ENCODE assay signal across 29 cellular contexts in the genomic region with DNA sequence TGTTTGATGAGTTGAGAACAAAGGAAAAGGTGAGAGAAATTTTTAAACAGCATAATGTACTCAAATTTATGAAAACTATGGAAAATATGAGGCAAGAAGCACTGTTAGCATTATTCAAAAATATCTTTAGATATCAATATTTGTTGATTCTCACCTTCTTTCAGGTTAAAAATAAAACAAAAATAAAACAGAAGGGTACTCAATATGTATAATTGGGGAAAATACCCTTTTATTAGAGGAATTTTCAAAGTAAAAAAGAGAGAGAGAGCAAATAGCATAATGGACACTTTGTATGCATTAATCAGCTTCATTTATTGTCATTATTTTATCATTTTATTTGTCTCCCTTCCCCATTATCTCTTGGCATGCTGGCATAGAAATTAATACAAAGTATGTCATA.
"Had no signal": no experiment of that assay in that cellular context is flagged by ENCODE, and none has a peak within 500 bp of the region (broad histone marks: within the 10 kb centered on the region; RNA-seq: fewer than 3 reads in every experiment).

No MANE protein-coding gene starts in this region.

- DNase-seq: stimulated activated CD4-positive, alpha-beta T cell treated with anti-CD3 and anti-CD28 coated beads, Interleukin-2, amount 100 ng/mL, for 48 hours; stimulated activated CD4-positive, alpha-beta T cell treated with anti-CD3 and anti-CD28 coated beads, Interleukin-4, amount 100 ng/mL, for 1 hour; stimulated activated CD4-positive, alpha-beta T cell treated with anti-CD3 and anti-CD28 coated beads, Interleukin-4, amount 100 ng/mL, for 24 hours; stimulated activated CD4-positive, alpha-beta T cell treated with anti-CD3 and anti-CD28 coated beads, Interleukin-4, amount 100 ng/mL, for 4 hours; stimulated activated CD8-positive, alpha-beta memory T cell treated with anti-CD3 and anti-CD28 coated beads, Interleukin-4, amount 100 ng/mL, for 48 hours; stimulated activated naive B cell treated with anti-CD40 and anti-IgM and Interleukin-4, amounts not matched to agents 10 μg/mL and 1 μg/mL and 100 μg/mL, for 72 hours; stimulated activated naive CD4-positive, alpha-beta T cell; stimulated activated naive CD4-positive, alpha-beta T cell treated with Interleukin-2 at 50 U/mL for 16 hours; stimulated activated naive CD8-positive, alpha-beta T cell treated with anti-CD3 and anti-CD28 coated beads, Interleukin-15, amount 100 ng/mL, for 72 hours; stimulated activated naive CD8-positive, alpha-beta T cell treated with anti-CD3 and anti-CD28 coated beads, Interleukin-15, Interleukin-2, amounts not matched to agents 100 U/mL and 50 U/mL, for 24 hours; stomach; substantia nigra; testis; thyroid gland; tibial artery; transverse colon; trophoblast cell; upper lobe of left lung; upper lobe of right lung; uterus had no signal

- H3K4me1 ChIP-seq: suprapubic skin, testis, thyroid gland, tibial artery, tibial nerve, upper lobe of left lung, upper lobe of right lung, uterus, vagina had no signal

- H3K27ac ChIP-seq: stomach, suprapubic skin, testis, thoracic aorta, thyroid gland, tibial artery, tibial nerve, transverse colon, upper lobe of left lung, upper lobe of right lung, uterus, vagina had no signal

- H3K36me3 ChIP-seq: suprapubic skin, thoracic aorta, thyroid gland, tibial nerve, transverse colon, upper lobe of left lung, upper lobe of right lung, uterus, vagina had no signal

- H3K36me3 Mint-ChIP-seq: stimulated activated effector memory CD8-positive, alpha-beta T cell treated with anti-CD3 and anti-CD28 coated beads, Interleukin-12 subunit alpha, Interleukin-12 subunit beta, amount 100 ng/mL, for 72 hours; type B pancreatic cell had no signal

- H3K27ac Mint-ChIP-seq: stimulated activated effector memory CD8-positive, alpha-beta T cell treated with anti-CD3 and anti-CD28 coated beads, Interleukin-12 subunit alpha, Interleukin-12 subunit beta, amount 100 ng/mL, for 72 hours; stimulated activated naive B cell treated with anti-CD40 and anti-IgM and Interleukin-4, amounts not matched to agents 10 μg/mL and 1 μg/mL and 100 μg/mL, for 72 hours; stimulated activated naive CD8-positive, alpha-beta T cell treated with anti-CD3 and anti-CD28 coated beads, Interleukin-15, amount 100 ng/mL, for 72 hours; stimulated activated naive CD8-positive, alpha-beta T cell treated with anti-CD3 and anti-CD28 coated beads, Interleukin-15, Interleukin-2, amounts not matched to agents 100 ng/mL and 50 ng/mL, for 24 hours; type B pancreatic cell had no signal

- H3K27me3 Mint-ChIP-seq: stimulated activated memory B cell treated with anti-CD40 and anti-IgM and Interleukin-4, amounts not matched to agents 10 μg/mL and 1 μg/mL and 100 μg/mL, for 72 hours; stimulated activated naive B cell treated with anti-CD40 and anti-IgM and Interleukin-4, amounts not matched to agents 10 μg/mL and 1 μg/mL and 100 μg/mL, for 72 hours; stimulated activated naive CD8-positive, alpha-beta T cell treated with anti-CD3 and anti-CD28 coated beads, Interleukin-15, amount 100 ng/mL, for 72 hours; stimulated activated naive CD8-positive, alpha-beta T cell treated with anti-CD3 and anti-CD28 coated beads, Interleukin-15, Interleukin-2, amounts not matched to agents 100 ng/mL and 50 ng/mL, for 24 hours; type B pancreatic cell had no signal

- H3K9me3 Mint-ChIP-seq: stimulated activated naive CD8-positive, alpha-beta T cell treated with anti-CD3 and anti-CD28 coated beads, Interleukin-15, amount 100 ng/mL, for 72 hours; stimulated activated naive CD8-positive, alpha-beta T cell treated with anti-CD3 and anti-CD28 coated beads, Interleukin-15, Interleukin-2, amounts not matched to agents 100 ng/mL and 50 ng/mL, for 24 hours; type B pancreatic cell had no signal

- H3K4me3 Mint-ChIP-seq: stimulated activated effector memory CD8-positive, alpha-beta T cell treated with anti-CD3 and anti-CD28 coated beads, Interleukin-12 subunit alpha, Interleukin-12 subunit beta, amount 100 ng/mL, for 72 hours; stimulated activated memory B cell treated with anti-CD40 and anti-IgM and Interleukin-4, amounts not matched to agents 10 μg/mL and 1 μg/mL and 100 μg/mL, for 72 hours; stimulated activated naive B cell treated with anti-CD40 and anti-IgM and Interleukin-4, amounts not matched to agents 10 μg/mL and 1 μg/mL and 100 μg/mL, for 72 hours; stimulated activated naive CD8-positive, alpha-beta T cell treated with anti-CD3 and anti-CD28 coated beads, Interleukin-15, amount 100 ng/mL, for 72 hours; stimulated activated naive CD8-positive, alpha-beta T cell treated with anti-CD3 and anti-CD28 coated beads, Interleukin-15, Interleukin-2, amounts not matched to agents 100 ng/mL and 50 ng/mL, for 24 hours; type B pancreatic cell had no signal

- H3K9me3 ChIP-seq: stomach, suprapubic skin, testis, thoracic aorta, thyroid gland, tibial artery, tibial nerve, transverse colon, upper lobe of left lung, upper lobe of right lung, uterus, vagina had no signal

- H3K4me3 ChIP-seq: stomach, suprapubic skin, testis, thoracic aorta, thyroid gland, tibial artery, tibial nerve, transverse colon, upper lobe of left lung, upper lobe of right lung, uterus, vagina had no signal

- FAIRE-seq: urothelium cell line had no signal
